Comparison of ENCODE assay signal across 2 cellular contexts in the genomic region with DNA sequence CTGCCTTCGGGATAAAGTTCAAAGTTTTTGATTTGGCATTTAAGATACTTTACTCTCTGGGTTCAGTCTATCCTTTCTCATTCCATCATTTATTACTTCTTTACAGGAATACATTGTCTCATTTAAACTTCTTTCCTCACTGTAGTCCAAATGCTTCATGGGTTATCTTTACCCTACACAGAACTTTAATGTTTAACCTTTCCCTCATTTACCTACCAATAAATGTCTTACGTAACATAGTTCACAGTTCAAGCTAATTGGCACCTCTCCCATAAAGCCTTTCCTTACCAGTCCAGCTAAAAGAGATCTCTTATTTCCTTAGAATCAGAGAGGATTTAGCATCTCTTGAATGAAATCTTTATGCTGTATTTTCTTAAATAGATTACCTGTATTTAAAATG.
TF ChIP-seq lines count a peak whose summit lies in the region.

No MANE protein-coding gene starts in this region.

TF ChIP-seq in liver, 16 proteins besides CTCF, POLR2A, EP300 and RAD21 (continued from another document):
- TF ChIP-seq SP1 (IDR thresholded peaks at IDR 0.05) (peak; percentile 54), FOXA2 (IDR thresholded peaks at IDR 0.05) (peak; percentile 25), RXRA (IDR thresholded peaks at IDR 0.05) (peak; percentile 77 to 82), YY1 (IDR thresholded peaks at IDR 0.05) (no peak)
- TF ChIP-seq, protein P1, sequence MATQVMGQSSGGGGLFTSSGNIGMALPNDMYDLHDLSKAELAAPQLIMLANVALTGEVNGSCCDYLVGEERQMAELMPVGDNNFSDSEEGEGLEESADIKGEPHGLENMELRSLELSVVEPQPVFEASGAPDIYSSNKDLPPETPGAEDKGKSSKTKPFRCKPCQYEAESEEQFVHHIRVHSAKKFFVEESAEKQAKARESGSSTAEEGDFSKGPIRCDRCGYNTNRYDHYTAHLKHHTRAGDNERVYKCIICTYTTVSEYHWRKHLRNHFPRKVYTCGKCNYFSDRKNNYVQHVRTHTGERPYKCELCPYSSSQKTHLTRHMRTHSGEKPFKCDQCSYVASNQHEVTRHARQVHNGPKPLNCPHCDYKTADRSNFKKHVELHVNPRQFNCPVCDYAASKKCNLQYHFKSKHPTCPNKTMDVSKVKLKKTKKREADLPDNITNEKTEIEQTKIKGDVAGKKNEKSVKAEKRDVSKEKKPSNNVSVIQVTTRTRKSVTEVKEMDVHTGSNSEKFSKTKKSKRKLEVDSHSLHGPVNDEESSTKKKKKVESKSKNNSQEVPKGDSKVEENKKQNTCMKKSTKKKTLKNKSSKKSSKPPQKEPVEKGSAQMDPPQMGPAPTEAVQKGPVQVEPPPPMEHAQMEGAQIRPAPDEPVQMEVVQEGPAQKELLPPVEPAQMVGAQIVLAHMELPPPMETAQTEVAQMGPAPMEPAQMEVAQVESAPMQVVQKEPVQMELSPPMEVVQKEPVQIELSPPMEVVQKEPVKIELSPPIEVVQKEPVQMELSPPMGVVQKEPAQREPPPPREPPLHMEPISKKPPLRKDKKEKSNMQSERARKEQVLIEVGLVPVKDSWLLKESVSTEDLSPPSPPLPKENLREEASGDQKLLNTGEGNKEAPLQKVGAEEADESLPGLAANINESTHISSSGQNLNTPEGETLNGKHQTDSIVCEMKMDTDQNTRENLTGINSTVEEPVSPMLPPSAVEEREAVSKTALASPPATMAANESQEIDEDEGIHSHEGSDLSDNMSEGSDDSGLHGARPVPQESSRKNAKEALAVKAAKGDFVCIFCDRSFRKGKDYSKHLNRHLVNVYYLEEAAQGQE (IDR thresholded peaks at IDR 0.05): peak; percentile 39
- TF ChIP-seq, protein P2, sequence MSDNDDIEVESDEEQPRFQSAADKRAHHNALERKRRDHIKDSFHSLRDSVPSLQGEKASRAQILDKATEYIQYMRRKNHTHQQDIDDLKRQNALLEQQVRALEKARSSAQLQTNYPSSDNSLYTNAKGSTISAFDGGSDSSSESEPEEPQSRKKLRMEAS (IDR thresholded peaks at IDR 0.05): peak; percentile 51

TF ChIP-seq in HepG2, 621 proteins besides CTCF, POLR2A, EP300 and RAD21 (continued from another document):
- TF ChIP-seq ASH2L (IDR thresholded peaks at IDR 0.05; ENCODE audit: insufficient read length, low read depth, low read length) (no peak), THYN1 (CRISPR knock-in tag; IDR thresholded peaks at IDR 0.05; ENCODE audit: borderline replicate concordance, low read depth) (no peak), RFX3 (CRISPR knock-in tag; IDR thresholded peaks at IDR 0.05) (no peak), RFXANK (CRISPR knock-in tag; IDR thresholded peaks at IDR 0.05) (no peak), TP53 (CRISPR knock-in tag; conservative IDR thresholded peaks at IDR 0.05) (no peak), ZFP90 (CRISPR knock-in tag; IDR thresholded peaks at IDR 0.05; ENCODE audit: borderline replicate concordance) (no peak), SNAI1 (CRISPR knock-in tag; IDR thresholded peaks at IDR 0.05; ENCODE audit: borderline replicate concordance) (no peak), ZNF879 (CRISPR knock-in tag; IDR thresholded peaks at IDR 0.05) (no peak), ZBTB1 (CRISPR knock-in tag; IDR thresholded peaks at IDR 0.05; ENCODE audit: borderline replicate concordance) (no peak)
- TF ChIP-seq, protein P3, sequence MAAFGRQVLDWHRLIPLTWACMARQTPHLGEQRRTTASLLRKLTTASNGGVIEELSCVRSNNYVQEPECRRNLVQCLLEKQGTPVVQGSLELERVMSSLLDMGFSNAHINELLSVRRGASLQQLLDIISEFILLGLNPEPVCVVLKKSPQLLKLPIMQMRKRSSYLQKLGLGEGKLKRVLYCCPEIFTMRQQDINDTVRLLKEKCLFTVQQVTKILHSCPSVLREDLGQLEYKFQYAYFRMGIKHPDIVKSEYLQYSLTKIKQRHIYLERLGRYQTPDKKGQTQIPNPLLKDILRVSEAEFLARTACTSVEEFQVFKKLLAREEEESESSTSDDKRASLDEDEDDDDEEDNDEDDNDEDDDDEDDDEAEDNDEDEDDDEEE (CRISPR knock-in tag; IDR thresholded peaks at IDR 0.05): no peak
- TF ChIP-seq, protein P4, sequence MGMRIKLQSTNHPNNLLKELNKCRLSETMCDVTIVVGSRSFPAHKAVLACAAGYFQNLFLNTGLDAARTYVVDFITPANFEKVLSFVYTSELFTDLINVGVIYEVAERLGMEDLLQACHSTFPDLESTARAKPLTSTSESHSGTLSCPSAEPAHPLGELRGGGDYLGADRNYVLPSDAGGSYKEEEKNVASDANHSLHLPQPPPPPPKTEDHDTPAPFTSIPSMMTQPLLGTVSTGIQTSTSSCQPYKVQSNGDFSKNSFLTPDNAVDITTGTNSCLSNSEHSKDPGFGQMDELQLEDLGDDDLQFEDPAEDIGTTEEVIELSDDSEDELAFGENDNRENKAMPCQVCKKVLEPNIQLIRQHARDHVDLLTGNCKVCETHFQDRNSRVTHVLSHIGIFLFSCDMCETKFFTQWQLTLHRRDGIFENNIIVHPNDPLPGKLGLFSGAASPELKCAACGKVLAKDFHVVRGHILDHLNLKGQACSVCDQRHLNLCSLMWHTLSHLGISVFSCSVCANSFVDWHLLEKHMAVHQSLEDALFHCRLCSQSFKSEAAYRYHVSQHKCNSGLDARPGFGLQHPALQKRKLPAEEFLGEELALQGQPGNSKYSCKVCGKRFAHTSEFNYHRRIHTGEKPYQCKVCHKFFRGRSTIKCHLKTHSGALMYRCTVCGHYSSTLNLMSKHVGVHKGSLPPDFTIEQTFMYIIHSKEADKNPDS (CRISPR knock-in tag; IDR thresholded peaks at IDR 0.05): no peak
- TF ChIP-seq, protein P5, sequence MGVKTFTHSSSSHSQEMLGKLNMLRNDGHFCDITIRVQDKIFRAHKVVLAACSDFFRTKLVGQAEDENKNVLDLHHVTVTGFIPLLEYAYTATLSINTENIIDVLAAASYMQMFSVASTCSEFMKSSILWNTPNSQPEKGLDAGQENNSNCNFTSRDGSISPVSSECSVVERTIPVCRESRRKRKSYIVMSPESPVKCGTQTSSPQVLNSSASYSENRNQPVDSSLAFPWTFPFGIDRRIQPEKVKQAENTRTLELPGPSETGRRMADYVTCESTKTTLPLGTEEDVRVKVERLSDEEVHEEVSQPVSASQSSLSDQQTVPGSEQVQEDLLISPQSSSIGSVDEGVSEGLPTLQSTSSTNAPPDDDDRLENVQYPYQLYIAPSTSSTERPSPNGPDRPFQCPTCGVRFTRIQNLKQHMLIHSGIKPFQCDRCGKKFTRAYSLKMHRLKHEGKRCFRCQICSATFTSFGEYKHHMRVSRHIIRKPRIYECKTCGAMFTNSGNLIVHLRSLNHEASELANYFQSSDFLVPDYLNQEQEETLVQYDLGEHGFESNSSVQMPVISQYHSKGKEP (CRISPR knock-in tag; IDR thresholded peaks at IDR 0.05): no peak
- TF ChIP-seq, protein P6, sequence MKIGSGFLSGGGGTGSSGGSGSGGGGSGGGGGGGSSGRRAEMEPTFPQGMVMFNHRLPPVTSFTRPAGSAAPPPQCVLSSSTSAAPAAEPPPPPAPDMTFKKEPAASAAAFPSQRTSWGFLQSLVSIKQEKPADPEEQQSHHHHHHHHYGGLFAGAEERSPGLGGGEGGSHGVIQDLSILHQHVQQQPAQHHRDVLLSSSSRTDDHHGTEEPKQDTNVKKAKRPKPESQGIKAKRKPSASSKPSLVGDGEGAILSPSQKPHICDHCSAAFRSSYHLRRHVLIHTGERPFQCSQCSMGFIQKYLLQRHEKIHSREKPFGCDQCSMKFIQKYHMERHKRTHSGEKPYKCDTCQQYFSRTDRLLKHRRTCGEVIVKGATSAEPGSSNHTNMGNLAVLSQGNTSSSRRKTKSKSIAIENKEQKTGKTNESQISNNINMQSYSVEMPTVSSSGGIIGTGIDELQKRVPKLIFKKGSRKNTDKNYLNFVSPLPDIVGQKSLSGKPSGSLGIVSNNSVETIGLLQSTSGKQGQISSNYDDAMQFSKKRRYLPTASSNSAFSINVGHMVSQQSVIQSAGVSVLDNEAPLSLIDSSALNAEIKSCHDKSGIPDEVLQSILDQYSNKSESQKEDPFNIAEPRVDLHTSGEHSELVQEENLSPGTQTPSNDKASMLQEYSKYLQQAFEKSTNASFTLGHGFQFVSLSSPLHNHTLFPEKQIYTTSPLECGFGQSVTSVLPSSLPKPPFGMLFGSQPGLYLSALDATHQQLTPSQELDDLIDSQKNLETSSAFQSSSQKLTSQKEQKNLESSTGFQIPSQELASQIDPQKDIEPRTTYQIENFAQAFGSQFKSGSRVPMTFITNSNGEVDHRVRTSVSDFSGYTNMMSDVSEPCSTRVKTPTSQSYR (CRISPR knock-in tag; IDR thresholded peaks at IDR 0.05; ENCODE audit: borderline replicate concordance): no peak
TF ChIP-seq in HepG2: peak in this region for 0.
